ENCODE assay signal across 8 cellular contexts in the genomic region with DNA sequence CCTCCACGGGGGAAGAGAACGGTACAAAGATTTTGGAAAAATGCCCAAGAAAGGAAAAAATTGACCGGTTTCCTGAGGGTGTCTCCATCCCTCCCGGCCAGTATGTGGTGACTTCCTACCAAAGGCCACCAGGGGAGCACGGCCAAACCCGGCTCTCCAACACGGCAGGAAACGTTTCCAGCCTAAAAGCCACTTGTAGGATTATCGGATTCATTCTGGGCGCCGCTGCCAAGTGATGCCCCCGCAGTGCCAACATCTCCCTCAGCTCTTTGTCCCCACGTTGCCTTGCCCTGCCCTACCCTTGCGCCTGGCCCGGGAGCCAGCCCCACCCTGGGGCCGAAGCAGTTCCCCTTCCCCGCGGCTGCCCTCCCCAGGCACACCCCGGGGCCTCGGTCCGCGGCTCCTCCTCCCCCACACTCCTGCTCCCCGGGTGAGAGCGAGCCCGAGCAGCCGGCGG. TPM values are rescaled to one million over a fixed set of nuclear protein-coding genes. Genes with fewer than 3 reads are reported as not detected.
DNase-seq lines count a peak whose midpoint lies in the region; ATAC-seq and TF ChIP-seq lines count a peak whose summit lies in the region.

No MANE protein-coding gene starts in this region.

- H3K9me3 ChIP-seq in SJCRH30 (replicated peaks), result no peaks in the 10 kb centered on the region
- no peaks in the 10 kb centered on the region for H3K9me3 ChIP-seq in right atrium auricular region

- H3K36me3 ChIP-seq in SJCRH30, result no peaks in the 10 kb centered on the region; the same call in 1 of the 2 replicates
- H3K36me3 ChIP-seq in right atrium auricular region, result no peaks in the 10 kb centered on the region

- H3K4me3 ChIP-seq in SJCRH30 (peak overlapping the region; percentile 90), right atrium auricular region (peak overlapping the region; percentile 81 to 99)

- peak; percentile 27 for ATAC-seq in GM21381 (IDR thresholded peaks at IDR 0.05; ENCODE audit: unreplicated experiment)

- H3K27ac ChIP-seq in SJCRH30, result peak overlapping the region; percentile 69
- peak overlapping the region; percentile 90 for H3K27ac ChIP-seq in angular gyrus (ENCODE audit: low read depth, low read length)
- peak overlapping the region; percentile 97 to 99 for H3K27ac ChIP-seq in right atrium auricular region

- H3K27me3 ChIP-seq in SJCRH30 (no peaks in the 10 kb centered on the region), right atrium auricular region (no peaks in the 10 kb centered on the region)

- H3K4me1 ChIP-seq in SJCRH30 (no peaks in the 10 kb centered on the region), right atrium auricular region (peaks cover 0 to 53% of the 10 kb centered on the region in 2 donors)

- TF ChIP-seq CTCF in right atrium auricular region (IDR thresholded peaks at IDR 0.05), result peak; percentile 50 to 62

- DNase-seq in ELR (ENCODE audit: low read depth) (peak; percentile 87), HS-27A (ENCODE audit: low read depth) (peak; percentile 33), SJCRH30 (peak; percentile 59 to 71), right atrium auricular region (ENCODE audit: low spot score) (peak; percentile 82), putamen (ENCODE audit: low spot score) (peak; percentile 23), NCI-H1048 (lab: John Stamatoyannopoulos, UW) (no peak)

RNA-seq across cellular contexts. Expression of gene CRK, which starts 0.7 kb away (rescaled TPM):
- 39.4 and 41.3 TPM in 2 replicates for total RNA-seq in SJCRH30 (2014; rRNA removed; shearing (Covaris generic))
- total RNA-seq in right atrium auricular region, result 10 to 100 TPM; 36.0 to 49.8 TPM

RNA-seq across cellular contexts. Expression of gene MYO1C, which starts 37.2 kb away (rescaled TPM):
- total RNA-seq in SJCRH30 (2014; rRNA removed; shearing (Covaris generic)), result 17.9 and 19.1 TPM in 2 replicates
- total RNA-seq in right atrium auricular region, result 100 to 1,000 TPM in 1 of 2 donors, 10 to 100 TPM in 1; 83.6 to 161 TPM

RNA-seq across cellular contexts. Expression of gene YWHAE, which starts 55.3 kb away (rescaled TPM):
- 471 and 592 TPM in 2 replicates for total RNA-seq in SJCRH30 (2014; rRNA removed; shearing (Covaris generic))
- total RNA-seq in right atrium auricular region, result 100 to 1,000 TPM; 655 to 703 TPM
